9 cellular contexts compared by ENCODE assay signal in the genomic region with DNA sequence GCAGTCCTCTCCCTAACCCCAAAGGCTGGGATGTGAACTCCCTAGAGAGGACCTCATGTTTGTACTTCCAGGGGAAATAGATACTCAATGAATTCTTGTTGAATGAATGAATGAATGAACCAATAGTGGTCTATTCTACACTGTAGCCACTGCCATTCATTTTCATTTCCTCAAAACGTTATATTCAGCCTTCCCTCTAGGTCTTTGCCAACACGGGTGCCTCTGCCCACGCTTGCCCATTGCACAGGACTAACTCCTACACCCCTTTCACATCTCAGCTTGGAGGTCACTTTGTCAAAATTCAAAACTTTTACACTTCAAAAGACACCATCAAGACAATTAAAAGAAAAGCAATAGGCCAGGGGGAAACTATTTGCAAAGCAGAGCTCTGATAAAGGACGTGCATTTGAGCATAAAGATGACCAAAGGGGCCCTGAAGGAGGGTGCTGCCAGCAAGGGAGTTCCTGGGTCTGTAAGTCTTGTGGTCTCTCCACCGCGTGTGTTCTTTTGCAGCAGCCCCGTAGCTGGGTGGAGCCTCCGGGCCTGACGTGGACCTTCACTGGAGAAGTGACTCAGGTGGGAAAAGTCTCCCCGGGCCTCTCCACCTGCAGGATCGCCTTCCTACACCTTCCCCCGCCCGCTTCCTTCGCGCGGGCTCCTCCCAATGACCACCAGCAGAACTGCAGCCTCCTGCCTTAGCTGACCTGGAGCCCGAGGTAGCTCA. TPM values are rescaled to one million over a fixed set of nuclear protein-coding genes. Genes with fewer than 3 reads are reported as not detected.
DNase-seq lines count a peak whose midpoint lies in the region; ATAC-seq and TF ChIP-seq lines count a peak whose summit lies in the region.
"Had no signal": no experiment of that assay in that cellular context is flagged by ENCODE, and none has a peak within 500 bp of the region (broad histone marks: within the 10 kb centered on the region; RNA-seq: fewer than 3 reads in every experiment).

No MANE protein-coding gene starts in this region.

- no peaks in the 10 kb centered on the region for H3K36me3 Mint-ChIP-seq in neural progenitor cell

- CTCF ChIA-PET in RWPE1 (lab: Yijun Ruan, JAX): interaction anchor here (0.6 to 1.9 kb wide), 10 partner anchors 20 to 337 kb away, joined by 3 to 13 read pairs (median 4); no protein-coding TSS in a partner anchor

- H2AFZ ChIP-seq in neural progenitor cell (replicated peaks): no peak overlapping the region

- no peaks in the 10 kb centered on the region for H3K79me2 ChIP-seq in neural progenitor cell (ENCODE audit: low read depth)

- no peak overlapping the region for H3K27ac Mint-ChIP-seq in neural progenitor cell

- H3K9me3 ChIP-seq in neural progenitor cell (ENCODE audit: low read depth) (no peaks in the 10 kb centered on the region), tibial artery (no peaks in the 10 kb centered on the region)
- H3K9me3 ChIP-seq: SJCRH30 had no signal

- ATAC-seq in GM19438 (IDR thresholded peaks at IDR 0.05; ENCODE audit: low read depth, unreplicated experiment) (peak; percentile 60), GM21528 (IDR thresholded peaks at IDR 0.05; ENCODE audit: low FRiP score, unreplicated experiment) (no peak)

- peaks cover 28% of the 10 kb centered on the region for H3K27me3 Mint-ChIP-seq in neural progenitor cell (ENCODE audit: insufficient read depth, low read depth)

- H4K20me1 ChIP-seq in neural progenitor cell (ENCODE audit: low read depth): peaks cover 25% of the 10 kb centered on the region

- H3K4me2 ChIP-seq in neural progenitor cell: no peak overlapping the region

- peak; percentile 71 for TF ChIP-seq CTCF in RWPE1 (conservative IDR thresholded peaks at IDR 0.05; ENCODE audit: low read depth)
- peak in 54 of 56 donors; percentile 34 to 71 (median 54) for TF ChIP-seq CTCF in dorsolateral prefrontal cortex (IDR thresholded peaks at IDR 0.05 in 54 of 56, conservative IDR thresholded peaks at IDR 0.05 in 2 of 56; ENCODE audit: low read depth in 1 of 56, partially characterized antibody in 56 of 56)
- peak; percentile 74 for TF ChIP-seq CTCF in neural progenitor cell (IDR thresholded peaks at IDR 0.05)
- TF ChIP-seq CTCF in tibial artery (IDR thresholded peaks at IDR 0.05): no peak

- peak overlapping the region; percentile 31 for H3K4me3 Mint-ChIP-seq in neural progenitor cell

- peaks cover 5% of the 10 kb centered on the region for H3F3A ChIP-seq in neural progenitor cell (ENCODE audit: low read depth)

- POLR2A ChIA-PET in RWPE1 (lab: Yijun Ruan, JAX; ENCODE audit: low non-redundant PET): interaction anchor here (0.8 kb wide), 1 partner anchor 619 kb away, joined by 4 read pairs; no protein-coding TSS in a partner anchor

- H3K4me3 ChIP-seq in dorsolateral prefrontal cortex (no peak overlapping the region), neural progenitor cell (no peak overlapping the region), tibial artery (no peak overlapping the region)
- H3K4me3 ChIP-seq: SJCRH30 had no signal

- no peak overlapping the region for H3K9ac ChIP-seq in neural progenitor cell

- no peaks in the 10 kb centered on the region for H3K36me3 ChIP-seq in neural progenitor cell
- H3K36me3 ChIP-seq in tibial artery: no peaks in the 10 kb centered on the region
- H3K36me3 ChIP-seq: SJCRH30 had no signal

- H3K4me1 ChIP-seq in neural progenitor cell: no peaks in the 10 kb centered on the region
- H3K4me1 ChIP-seq in tibial artery: no peaks in the 10 kb centered on the region

- no peaks in the 10 kb centered on the region for H3K9me3 Mint-ChIP-seq in neural progenitor cell

- H3K27me3 ChIP-seq in dorsolateral prefrontal cortex (no peaks in the 10 kb centered on the region), neural progenitor cell (no peaks in the 10 kb centered on the region), tibial artery (peaks cover 0 to 24% of the 10 kb centered on the region in 2 donors)
- H3K27me3 ChIP-seq: SJCRH30 had no signal

- H3K27ac ChIP-seq in RWPE1 (no peak overlapping the region), dorsolateral prefrontal cortex (peak overlapping the region in 6 of 59 donors; percentile 18 to 66 (median 32)), neural progenitor cell (no peak overlapping the region), tibial artery (no peak overlapping the region)
- H3K27ac ChIP-seq: SJCRH30 had no signal

- H3K4me1 Mint-ChIP-seq in neural progenitor cell: peaks cover 13% of the 10 kb centered on the region

- DNase-seq in D341Med (ENCODE audit: low spot score) (peak; percentile 89), LoVo (ENCODE audit: low spot score) (peak; percentile 64), RWPE1 (ENCODE audit: low spot score) (peak; percentile 80), dorsolateral prefrontal cortex (peak in 7 of 10 donors; percentile 39 to 82 (median 61)), neural progenitor cell (ENCODE audit: low spot score) (peak; percentile 80), tibial artery (no peak)

- intact Hi-C loops in dorsolateral prefrontal cortex (cut with DNase I) (loop anchor here in 1 of 2 donors (5.0 kb wide), 1 partner anchor 56 kb away; no protein-coding TSS in a partner anchor), tibial artery (cut with DNase I; ENCODE audit: low total_unique reads) (no loop called here)

RNA-seq across cellular contexts. Expression of gene TMEM63C, which starts 31.5 kb away (rescaled TPM):
- 100 to 1,000 TPM in 1 of 120 experiments, 10 to 100 TPM in 119; 19.9 to 103 (median 62.0) TPM for total RNA-seq in dorsolateral prefrontal cortex
- 1.1 and 1.5 TPM in 2 replicates for total RNA-seq in neural progenitor cell (ENCODE audit: low replicate concordance)

RNA-seq across cellular contexts. Expression of gene NGB, which starts 57.9 kb away (rescaled TPM):
- total RNA-seq in dorsolateral prefrontal cortex (10 to 100 TPM in 112 of 120 experiments, 1 to 10 TPM in 8; 6.2 to 40.9 (median 20.9) TPM), neural progenitor cell (ENCODE audit: low replicate concordance) (not detected in 2 replicates)
- total RNA-seq: SJCRH30 had no signal

Comparison
In these comparisons a context has a peak if more than half of its experiments do, and no peak if none do; other contexts are left out.
1. DNase-seq: peak in D341Med (single experiment), LoVo (single experiment), RWPE1 (single experiment), dorsolateral prefrontal cortex (7 of 10) and neural progenitor cell (single experiment); none in tibial artery (0 of 2).
2. CTCF ChIP-seq: peak in RWPE1 (single experiment), dorsolateral prefrontal cortex (54 of 56) and neural progenitor cell (single experiment); none in tibial artery (0 of 2).